1 cellular context compared by ENCODE assay signal in the genomic region with DNA sequence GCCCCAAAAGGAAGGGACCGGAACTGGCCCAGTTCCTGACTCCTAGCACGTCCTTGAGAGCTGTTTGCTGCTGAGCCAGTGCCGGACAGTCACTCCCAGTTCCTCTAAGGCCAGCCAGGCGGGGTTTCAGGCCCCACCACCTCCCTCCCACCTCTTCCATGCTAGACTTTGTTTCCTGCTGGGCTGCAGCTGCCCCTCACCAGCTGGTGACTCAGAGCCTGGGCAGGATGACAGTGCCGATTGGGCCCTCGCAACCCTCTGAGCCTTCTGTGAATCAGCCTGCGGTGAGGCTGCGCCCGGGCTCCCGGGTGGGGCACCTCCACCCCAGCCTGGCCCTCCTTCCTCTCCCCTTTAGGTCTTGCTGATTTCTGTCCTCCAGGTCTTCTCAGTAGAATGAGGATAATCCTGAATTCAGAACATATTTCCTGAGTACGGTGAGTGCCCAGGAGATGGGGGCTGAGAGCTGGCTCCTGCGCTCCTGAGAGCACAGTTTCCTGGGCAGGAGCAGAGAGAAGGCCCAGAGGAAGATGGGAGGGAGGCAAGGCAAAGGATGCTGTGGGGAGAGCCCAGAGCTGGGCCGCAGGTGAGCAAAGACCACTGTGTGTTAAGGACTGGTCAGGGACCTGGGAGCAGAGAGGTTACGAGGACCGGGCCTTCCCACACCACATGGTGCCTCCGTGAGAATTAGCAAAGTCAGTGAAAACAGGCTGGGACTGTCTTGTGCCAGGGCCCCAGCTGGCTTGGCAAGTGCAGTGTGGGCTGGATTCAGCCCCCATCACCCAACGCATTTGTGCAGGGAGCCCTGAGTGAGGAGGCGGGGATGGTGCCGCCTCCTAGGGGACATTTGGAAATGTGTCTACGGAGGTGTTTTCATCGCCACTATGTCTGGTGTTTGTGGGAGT.
TF ChIP-seq lines count a peak whose summit lies in the region.

No MANE protein-coding gene starts in this region.

TF ChIP-seq in K562, 482 proteins besides CTCF, POLR2A, EP300 and RAD21 (continued from another document):
- TF ChIP-seq PML (IDR thresholded peaks at IDR 0.05; ENCODE audit: low read length) (no peak), SPI1 (IDR thresholded peaks at IDR 0.05; ENCODE audit: borderline replicate concordance, low read depth, low read length) (0 out of 2 replicates have a peak, but pooled peaks have one; percentile 2), DPF2 (IDR thresholded peaks at IDR 0.05) (0 out of 2 replicates have a peak, but pooled peaks have one; percentile 8), ATF1 (CRISPR knock-in tag; IDR thresholded peaks at IDR 0.05) (no peak), ATF1 (tag; IDR thresholded peaks at IDR 0.05) (0 out of 2 replicates have a peak, but pooled peaks have one; percentile 15), GABPA (tag; conservative IDR thresholded peaks at IDR 0.05; ENCODE audit: low read depth) (0 out of 2 replicates have a peak, but pooled peaks have one; percentile 29), FOSL1 (tag; conservative IDR thresholded peaks at IDR 0.05) (peak; percentile 74; the same call in 1 of the 2 replicates), C11orf30 (IDR thresholded peaks at IDR 0.05; ENCODE audit: low read depth) (no peak), ZNF75A (CRISPR knock-in tag; IDR thresholded peaks at IDR 0.05) (no peak), EGR1 (conservative IDR thresholded peaks at IDR 0.05) (0 out of 2 replicates have a peak, but pooled peaks have one; percentile 6), ZNF316 (IDR thresholded peaks at IDR 0.05) (peak; percentile 34; the same call in 1 of the 2 replicates), PHF8 (IDR thresholded peaks at IDR 0.05; ENCODE audit: borderline replicate concordance, low read length) (peak; percentile 13; the same call in 1 of the 2 replicates), ZBTB17 (CRISPR knock-in tag; IDR thresholded peaks at IDR 0.05) (no peak), NRF1 (conservative IDR thresholded peaks at IDR 0.05 in 1 of 2, IDR thresholded peaks at IDR 0.05 in 1 of 2) (0 out of 4 replicates have a peak, but pooled peaks of 1 of the 2 experiments have one; percentile 14), JUND (IDR thresholded peaks at IDR 0.05; ENCODE audit: borderline replicate concordance, low read depth, low read length) (peak; percentile 48; the same call in 1 of the 2 replicates), JUND (tag; IDR thresholded peaks at IDR 0.05; ENCODE audit: borderline replicate concordance, low read depth, low read length) (no peak), MAZ (CRISPR knock-in tag; conservative IDR thresholded peaks at IDR 0.05 in 1 of 2, IDR thresholded peaks at IDR 0.05 in 1 of 2) (peak in 1 of 2 experiments; percentile 53; a peak in 1 of 4 replicates), SRF (CRISPR knock-in tag; IDR thresholded peaks at IDR 0.05) (no peak), ZC3H4 (CRISPR knock-in tag; IDR thresholded peaks at IDR 0.05; ENCODE audit: borderline replicate concordance) (no peak), ZFPM2 (CRISPR knock-in tag; IDR thresholded peaks at IDR 0.05) (no peak)
- TF ChIP-seq, protein P1, sequence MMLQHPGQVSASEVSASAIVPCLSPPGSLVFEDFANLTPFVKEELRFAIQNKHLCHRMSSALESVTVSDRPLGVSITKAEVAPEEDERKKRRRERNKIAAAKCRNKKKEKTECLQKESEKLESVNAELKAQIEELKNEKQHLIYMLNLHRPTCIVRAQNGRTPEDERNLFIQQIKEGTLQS (IDR thresholded peaks at IDR 0.05), result peak; percentile 37; the same call in 1 of the 2 replicates
- TF ChIP-seq, protein P1 (CRISPR knock-in tag; conservative IDR thresholded peaks at IDR 0.05), result no peak
- TF ChIP-seq, protein P2, sequence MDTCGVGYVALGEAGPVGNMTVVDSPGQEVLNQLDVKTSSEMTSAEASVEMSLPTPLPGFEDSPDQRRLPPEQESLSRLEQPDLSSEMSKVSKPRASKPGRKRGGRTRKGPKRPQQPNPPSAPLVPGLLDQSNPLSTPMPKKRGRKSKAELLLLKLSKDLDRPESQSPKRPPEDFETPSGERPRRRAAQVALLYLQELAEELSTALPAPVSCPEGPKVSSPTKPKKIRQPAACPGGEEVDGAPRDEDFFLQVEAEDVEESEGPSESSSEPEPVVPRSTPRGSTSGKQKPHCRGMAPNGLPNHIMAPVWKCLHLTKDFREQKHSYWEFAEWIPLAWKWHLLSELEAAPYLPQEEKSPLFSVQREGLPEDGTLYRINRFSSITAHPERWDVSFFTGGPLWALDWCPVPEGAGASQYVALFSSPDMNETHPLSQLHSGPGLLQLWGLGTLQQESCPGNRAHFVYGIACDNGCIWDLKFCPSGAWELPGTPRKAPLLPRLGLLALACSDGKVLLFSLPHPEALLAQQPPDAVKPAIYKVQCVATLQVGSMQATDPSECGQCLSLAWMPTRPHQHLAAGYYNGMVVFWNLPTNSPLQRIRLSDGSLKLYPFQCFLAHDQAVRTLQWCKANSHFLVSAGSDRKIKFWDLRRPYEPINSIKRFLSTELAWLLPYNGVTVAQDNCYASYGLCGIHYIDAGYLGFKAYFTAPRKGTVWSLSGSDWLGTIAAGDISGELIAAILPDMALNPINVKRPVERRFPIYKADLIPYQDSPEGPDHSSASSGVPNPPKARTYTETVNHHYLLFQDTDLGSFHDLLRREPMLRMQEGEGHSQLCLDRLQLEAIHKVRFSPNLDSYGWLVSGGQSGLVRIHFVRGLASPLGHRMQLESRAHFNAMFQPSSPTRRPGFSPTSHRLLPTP (IDR thresholded peaks at IDR 0.05; ENCODE audit: borderline replicate concordance, extremely low read depth, insufficient read length), result no peak
- TF ChIP-seq, protein P3, sequence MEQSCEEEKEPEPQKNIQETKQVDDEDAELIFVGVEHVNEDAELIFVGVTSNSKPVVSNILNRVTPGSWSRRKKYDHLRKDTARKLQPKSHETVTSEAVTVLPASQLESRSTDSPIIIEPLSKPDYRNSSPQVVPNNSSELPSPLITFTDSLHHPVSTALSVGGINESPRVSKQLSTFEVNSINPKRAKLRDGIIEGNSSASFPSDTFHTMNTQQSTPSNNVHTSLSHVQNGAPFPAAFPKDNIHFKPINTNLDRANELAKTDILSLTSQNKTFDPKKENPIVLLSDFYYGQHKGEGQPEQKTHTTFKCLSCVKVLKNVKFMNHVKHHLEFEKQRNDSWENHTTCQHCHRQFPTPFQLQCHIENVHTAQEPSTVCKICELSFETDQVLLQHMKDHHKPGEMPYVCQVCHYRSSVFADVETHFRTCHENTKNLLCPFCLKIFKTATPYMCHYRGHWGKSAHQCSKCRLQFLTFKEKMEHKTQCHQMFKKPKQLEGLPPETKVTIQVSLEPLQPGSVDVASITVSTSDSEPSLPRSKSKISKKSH (CRISPR knock-in tag; IDR thresholded peaks at IDR 0.05), result no peak
- TF ChIP-seq, protein P4, sequence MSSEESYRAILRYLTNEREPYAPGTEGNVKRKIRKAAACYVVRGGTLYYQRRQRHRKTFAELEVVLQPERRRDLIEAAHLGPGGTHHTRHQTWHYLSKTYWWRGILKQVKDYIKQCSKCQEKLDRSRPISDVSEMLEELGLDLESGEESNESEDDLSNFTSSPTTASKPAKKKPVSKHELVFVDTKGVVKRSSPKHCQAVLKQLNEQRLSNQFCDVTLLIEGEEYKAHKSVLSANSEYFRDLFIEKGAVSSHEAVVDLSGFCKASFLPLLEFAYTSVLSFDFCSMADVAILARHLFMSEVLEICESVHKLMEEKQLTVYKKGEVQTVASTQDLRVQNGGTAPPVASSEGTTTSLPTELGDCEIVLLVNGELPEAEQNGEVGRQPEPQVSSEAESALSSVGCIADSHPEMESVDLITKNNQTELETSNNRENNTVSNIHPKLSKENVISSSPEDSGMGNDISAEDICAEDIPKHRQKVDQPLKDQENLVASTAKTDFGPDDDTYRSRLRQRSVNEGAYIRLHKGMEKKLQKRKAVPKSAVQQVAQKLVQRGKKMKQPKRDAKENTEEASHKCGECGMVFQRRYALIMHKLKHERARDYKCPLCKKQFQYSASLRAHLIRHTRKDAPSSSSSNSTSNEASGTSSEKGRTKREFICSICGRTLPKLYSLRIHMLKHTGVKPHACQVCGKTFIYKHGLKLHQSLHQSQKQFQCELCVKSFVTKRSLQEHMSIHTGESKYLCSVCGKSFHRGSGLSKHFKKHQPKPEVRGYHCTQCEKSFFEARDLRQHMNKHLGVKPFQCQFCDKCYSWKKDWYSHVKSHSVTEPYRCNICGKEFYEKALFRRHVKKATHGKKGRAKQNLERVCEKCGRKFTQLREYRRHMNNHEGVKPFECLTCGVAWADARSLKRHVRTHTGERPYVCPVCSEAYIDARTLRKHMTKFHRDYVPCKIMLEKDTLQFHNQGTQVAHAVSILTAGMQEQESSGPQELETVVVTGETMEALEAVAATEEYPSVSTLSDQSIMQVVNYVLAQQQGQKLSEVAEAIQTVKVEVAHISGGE (CRISPR knock-in tag; IDR thresholded peaks at IDR 0.05), result peak in 1 of 3 experiments; percentile 52; a peak in 1 of 6 replicates
- TF ChIP-seq, protein P5, sequence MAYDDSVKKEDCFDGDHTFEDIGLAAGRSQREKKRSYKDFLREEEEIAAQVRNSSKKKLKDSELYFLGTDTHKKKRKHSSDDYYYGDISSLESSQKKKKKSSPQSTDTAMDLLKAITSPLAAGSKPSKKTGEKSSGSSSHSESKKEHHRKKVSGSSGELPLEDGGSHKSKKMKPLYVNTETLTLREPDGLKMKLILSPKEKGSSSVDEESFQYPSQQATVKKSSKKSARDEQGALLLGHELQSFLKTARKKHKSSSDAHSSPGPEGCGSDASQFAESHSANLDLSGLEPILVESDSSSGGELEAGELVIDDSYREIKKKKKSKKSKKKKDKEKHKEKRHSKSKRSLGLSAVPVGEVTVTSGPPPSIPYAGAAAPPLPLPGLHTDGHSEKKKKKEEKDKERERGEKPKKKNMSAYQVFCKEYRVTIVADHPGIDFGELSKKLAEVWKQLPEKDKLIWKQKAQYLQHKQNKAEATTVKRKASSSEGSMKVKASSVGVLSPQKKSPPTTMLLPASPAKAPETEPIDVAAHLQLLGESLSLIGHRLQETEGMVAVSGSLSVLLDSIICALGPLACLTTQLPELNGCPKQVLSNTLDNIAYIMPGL (CRISPR knock-in tag; IDR thresholded peaks at IDR 0.05), result no peak
- TF ChIP-seq, protein P6, sequence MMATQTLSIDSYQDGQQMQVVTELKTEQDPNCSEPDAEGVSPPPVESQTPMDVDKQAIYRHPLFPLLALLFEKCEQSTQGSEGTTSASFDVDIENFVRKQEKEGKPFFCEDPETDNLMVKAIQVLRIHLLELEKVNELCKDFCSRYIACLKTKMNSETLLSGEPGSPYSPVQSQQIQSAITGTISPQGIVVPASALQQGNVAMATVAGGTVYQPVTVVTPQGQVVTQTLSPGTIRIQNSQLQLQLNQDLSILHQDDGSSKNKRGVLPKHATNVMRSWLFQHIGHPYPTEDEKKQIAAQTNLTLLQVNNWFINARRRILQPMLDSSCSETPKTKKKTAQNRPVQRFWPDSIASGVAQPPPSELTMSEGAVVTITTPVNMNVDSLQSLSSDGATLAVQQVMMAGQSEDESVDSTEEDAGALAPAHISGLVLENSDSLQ (IDR thresholded peaks at IDR 0.05), result peak; percentile 2; the same call in 1 of the 2 replicates
